In genomic region chr16:4200000-4200780, GRCh38 we compare ENCODE assay signal across 8 cellular contexts. TPM values are rescaled to one million over a fixed set of nuclear protein-coding genes. Genes with fewer than 3 reads are reported as not detected.
DNase-seq lines count a peak whose midpoint lies in the region; ATAC-seq and TF ChIP-seq lines count a peak whose summit lies in the region.

No MANE protein-coding gene starts in this region.

- H3K36me3 Mint-ChIP-seq in GM23338 (ENCODE audit: low read depth) = no peaks in the 10 kb centered on the region
- no peaks in the 10 kb centered on the region for H3K36me3 Mint-ChIP-seq in activated naive CD8-positive, alpha-beta T cell treated with anti-CD3 and anti-CD28 coated beads for 36 hours

- no peaks in the 10 kb centered on the region for H3K36me3 ChIP-seq in BE2C
- H3K36me3 ChIP-seq in GM23338 (ENCODE audit: insufficient read depth) = no peaks in the 10 kb centered on the region
- no peaks in the 10 kb centered on the region for H3K36me3 ChIP-seq in sigmoid colon

- WGBS in sigmoid colon, 2 donors = 24 to 37% methylated on average over 15 of the region's 15 CpGs

- peak overlapping the region; percentile 93 for H2AFZ ChIP-seq in GM23338

- DNase-seq in BE2C = peak; percentile 79
- DNase-seq in GM23338 (ENCODE audit: low spot score) = peak; percentile 76
- DNase-seq in NCI-H82 (lab: John Stamatoyannopoulos, UW) = peak; percentile 82
- DNase-seq in activated naive CD8-positive, alpha-beta T cell treated with anti-CD3 and anti-CD28 coated beads for 36 hours = peak; percentile 39
- DNase-seq in left ventricle myocardium superior = peak; percentile 72
- peak; percentile 85 for DNase-seq in sigmoid colon

- H3K4me3 ChIP-seq in BE2C (ENCODE audit: low read depth, low read length) (no peak overlapping the region), GM23338 (no peak overlapping the region), sigmoid colon (no peak overlapping the region)

- H3K27ac ChIP-seq in GM23338 (ENCODE audit: low read depth) (no peak overlapping the region), sigmoid colon (no peak overlapping the region)

- peak; percentile 88 for ATAC-seq in GM23338
- ATAC-seq in left ventricle myocardium superior = peak; percentile 72
- no peak for ATAC-seq in HG03175 (IDR thresholded peaks at IDR 0.05; ENCODE audit: unreplicated experiment)
- no peak for ATAC-seq in GM18520 (IDR thresholded peaks at IDR 0.05; ENCODE audit: unreplicated experiment)

- H3K4me1 Mint-ChIP-seq in GM23338 = 0 out of 3 replicates have a peak, but pooled peaks cover 3% of the 10 kb centered on the region
- peaks cover 6% of the 10 kb centered on the region for H3K4me1 Mint-ChIP-seq in activated naive CD8-positive, alpha-beta T cell treated with anti-CD3 and anti-CD28 coated beads for 36 hours

- no peaks in the 10 kb centered on the region for H3K79me2 ChIP-seq in GM23338 (replicated peaks; ENCODE audit: insufficient read depth)

- no peak overlapping the region for H3K4me2 ChIP-seq in GM23338

- H3K4me3 Mint-ChIP-seq in GM23338 = no peak overlapping the region
- no peak overlapping the region for H3K4me3 Mint-ChIP-seq in activated naive CD8-positive, alpha-beta T cell treated with anti-CD3 and anti-CD28 coated beads for 36 hours

- no peak for TF ChIP-seq EP300 in sigmoid colon (IDR thresholded peaks at IDR 0.05)

- H3K4me1 ChIP-seq in BE2C (peaks cover 6% of the 10 kb centered on the region), GM23338 (ENCODE audit: insufficient read depth) (no peaks in the 10 kb centered on the region), sigmoid colon (peaks cover 0 to 7% (median 2%) of the 10 kb centered on the region in 4 donors)

- H3K9me3 ChIP-seq in BE2C = no peaks in the 10 kb centered on the region
- no peaks in the 10 kb centered on the region for H3K9me3 ChIP-seq in sigmoid colon

- intact Hi-C loops in left ventricle myocardium superior (cut with micrococcal nuclease) = no loop called here
- intact Hi-C loops in sigmoid colon (cut with DNase I) = loop anchor here (1.0 to 5.0 kb wide), 2 partner anchors 53 to 132 kb away; no protein-coding TSS in a partner anchor

- no peaks in the 10 kb centered on the region for H3K9me3 Mint-ChIP-seq in GM23338
- H3K9me3 Mint-ChIP-seq in activated naive CD8-positive, alpha-beta T cell treated with anti-CD3 and anti-CD28 coated beads for 36 hours = no peaks in the 10 kb centered on the region

- H3F3A ChIP-seq in GM23338 (replicated peaks; ENCODE audit: low read depth) = no peaks in the 10 kb centered on the region

- no peak overlapping the region for H3K27ac Mint-ChIP-seq in GM23338
- H3K27ac Mint-ChIP-seq in activated naive CD8-positive, alpha-beta T cell treated with anti-CD3 and anti-CD28 coated beads for 36 hours = no peak overlapping the region

- H3K27me3 Mint-ChIP-seq in GM23338 (ENCODE audit: insufficient read depth, low read depth, poor library complexity) = peaks cover 17% of the 10 kb centered on the region
- peaks cover 6% of the 10 kb centered on the region for H3K27me3 Mint-ChIP-seq in activated naive CD8-positive, alpha-beta T cell treated with anti-CD3 and anti-CD28 coated beads for 36 hours

- no peaks in the 10 kb centered on the region for H4K20me1 ChIP-seq in GM23338 (replicated peaks; ENCODE audit: insufficient read depth)

- peak; percentile 96 for TF ChIP-seq CTCF in BE2C (IDR thresholded peaks at IDR 0.05; ENCODE audit: low read depth, low read length)
- peak; percentile 50 to 72 for TF ChIP-seq CTCF in GM23338 (conservative IDR thresholded peaks at IDR 0.05; ENCODE audit: low read depth in 2 of 2)
- TF ChIP-seq CTCF in sigmoid colon (IDR thresholded peaks at IDR 0.05) = peak; percentile 63 to 79 (median 69)

- TF ChIP-seq POLR2A in sigmoid colon (IDR thresholded peaks at IDR 0.05) = no peak

- H3K27me3 ChIP-seq in BE2C = no peaks in the 10 kb centered on the region
- no peaks in the 10 kb centered on the region for H3K27me3 ChIP-seq in GM23338 (ENCODE audit: insufficient read depth)
- no peaks in the 10 kb centered on the region for H3K27me3 ChIP-seq in sigmoid colon

- H3K9me2 ChIP-seq in GM23338 (ENCODE audit: insufficient read depth) = no peaks in the 10 kb centered on the region

TF ChIP-seq in GM23338, 12 proteins besides CTCF, POLR2A, EP300 and RAD21:
- TF ChIP-seq EZH2 (IDR thresholded peaks at IDR 0.05; ENCODE audit: low read depth, unreplicated experiment) = no peak
- no peak for TF ChIP-seq ETS1 (IDR thresholded peaks at IDR 0.05)
- no peak for TF ChIP-seq EZH2phosphoT487 (IDR thresholded peaks at IDR 0.05; ENCODE audit: unreplicated experiment)
- TF ChIP-seq ZNF114 (CRISPR knock-in tag; IDR thresholded peaks at IDR 0.05) = no peak
- TF ChIP-seq CREB1 (CRISPR knock-in tag; IDR thresholded peaks at IDR 0.05; ENCODE audit: low read depth) = no peak
TF ChIP-seq in GM23338: peak in this region for 0.

RNA-seq across cellular contexts. Expression of gene SRL, which starts 41.7 kb away (rescaled TPM):
- 0.11 TPM for polyA plus RNA-seq in BE2C (2012; ENCODE audit: insufficient read depth, insufficient read length, low read depth)
- not detected in 2 replicates for total RNA-seq in GM23338 (2014; rRNA removed; shearing (Covaris generic))
- polyA plus RNA-seq in GM23338 (2016; fragmentation: Nextera tagmentation; extraction: Ambion mirVana) = not detected in 2 replicates
- not detected for total RNA-seq in activated naive CD8-positive, alpha-beta T cell treated with anti-CD3 and anti-CD28 coated beads for 36 hours
- total RNA-seq in left ventricle myocardium superior = 426 TPM
- under 1 TPM; 0.33 to 0.83 (median 0.63) TPM for total RNA-seq in sigmoid colon
- polyA plus RNA-seq in sigmoid colon = 1 to 10 TPM in 1 of 3 donors, under 1 TPM in 2; 0.46 to 1.2 (median 0.60) TPM

Comparison
In these comparisons a context has a peak if more than half of its experiments do, and no peak if none do; other contexts are left out.
1. ATAC-seq: peak in GM23338 (single experiment) and left ventricle myocardium superior (single experiment); none in HG03175 (single experiment) and GM18520 (single experiment).
2. RNA of gene SRL, which starts 41.7 kb away (total RNA-seq): 426 TPM in left ventricle myocardium superior (single experiment); 0.33 to 0.83 TPM in sigmoid colon, not detected in GM23338 and not detected in activated naive CD8-positive, alpha-beta T cell treated with anti-CD3 and anti-CD28 coated beads for 36 hours; every median in the first group is over 100 times any median in the second.
3. Peak in every context shown above with its lines, with median percentiles within 50 percentile points of each other: DNase-seq and CTCF ChIP-seq.